8 cellular contexts compared by ENCODE assay signal in genomic region chr15:63474810-63475316, GRCh38. TPM values are rescaled to one million over a fixed set of nuclear protein-coding genes. Genes with fewer than 3 reads are reported as not detected.
DNase-seq lines count a peak whose midpoint lies in the region; ATAC-seq, FAIRE-seq and TF ChIP-seq lines count a peak whose summit lies in the region.

No MANE protein-coding gene starts in this region.

- no peak overlapping the region for H2AK5ac ChIP-seq in trophoblast cell (ENCODE audit: low read length)

- H2BK120ac ChIP-seq in trophoblast cell (ENCODE audit: insufficient read depth, low read length, poor library complexity), result no peak overlapping the region

- H3K23ac ChIP-seq in trophoblast cell (ENCODE audit: low read length), result no peak overlapping the region

- H2BK12ac ChIP-seq in trophoblast cell (ENCODE audit: low read length), result no peak overlapping the region

- no peak overlapping the region for H2BK5ac ChIP-seq in trophoblast cell (ENCODE audit: low read depth, low read length, poor library complexity)

- no peak overlapping the region for H3K18ac ChIP-seq in trophoblast cell (ENCODE audit: low read length)

- TF ChIP-seq EP300 in HepG2 (IDR thresholded peaks at IDR 0.05; ENCODE audit: low read depth in 2 of 2, low read length in 2 of 2) (no peak), HepG2 (CRISPR knock-in tag; IDR thresholded peaks at IDR 0.05; ENCODE audit: borderline replicate concordance) (no peak)

- H3K79me1 ChIP-seq in trophoblast cell (ENCODE audit: low read length), result no peaks in the 10 kb centered on the region

- no peak for FAIRE-seq in HepG2 (lab: Jason Lieb, UNC)

- peak overlapping the region in 10 of 11 experiments; percentile 37 to 97 (median 77); a peak in 19 of 22 replicates for H3K27ac ChIP-seq in BLaER1 treated with 17β-estradiol and CSF1 and Interleukin-3, amounts not matched to agents 10 nM and 100 nM
- H3K27ac ChIP-seq in OCI-LY3 (ENCODE audit: low read length) (peak overlapping the region; percentile 97), HepG2 (ENCODE audit: extremely low read length, insufficient read depth, low read length) (peak overlapping the region; percentile 90), trophoblast cell (ENCODE audit: low read depth, low read length) (no peak overlapping the region)

- CTCF ChIA-PET in HepG2 (lab: Yijun Ruan, JAX; ENCODE audit: low intra/inter-chr PET ratio, low total read pairs), result no interaction called here

- no peak overlapping the region for H4K8ac ChIP-seq in trophoblast cell (ENCODE audit: low read depth, low read length)

- H4K91ac ChIP-seq in trophoblast cell (ENCODE audit: low read depth, low read length), result no peak overlapping the region

- no peak for TF ChIP-seq POLR2A in HepG2 (IDR thresholded peaks at IDR 0.05; ENCODE audit: insufficient read depth in 1 of 2, low read depth in 2 of 2, low read length in 2 of 2)

- BruUV-seq in HepG2 (replicated peaks; lab: Mats Ljungman, UMichigan), result TSS peak; percentile 46

- TF ChIP-seq RAD21 in HepG2 (CRISPR knock-in tag; IDR thresholded peaks at IDR 0.05), result no peak

- no peak overlapping the region for H4K12ac ChIP-seq in trophoblast cell (ENCODE audit: low read depth, low read length)

- H3K79me2 ChIP-seq in OCI-LY3 (ENCODE audit: low read length), result no peaks in the 10 kb centered on the region
- H3K79me2 ChIP-seq in HepG2 (ENCODE audit: insufficient read depth, low read length), result no peaks in the 10 kb centered on the region
- H3K79me2 ChIP-seq in trophoblast cell (ENCODE audit: control insufficient read depth, insufficient read depth, low read length, poor library complexity), result no peaks in the 10 kb centered on the region

- no peak overlapping the region for H3K14ac ChIP-seq in trophoblast cell (ENCODE audit: low read length)

- in situ Hi-C loops in HepG2 (cut with HindIII; ENCODE audit: extremely low pct_ligation_motif_present, low pct_unique_long_range_greater_than_20kb), result no loop called here

- peak; percentile 60 for DNase-seq in HepG2 (ENCODE audit: low spot score)
- DNase-seq in NCI-H2107 treated with DMSO at 0.1 percent for 48 hours (lab: John Stamatoyannopoulos, UW; ENCODE audit: unreplicated experiment), result no peak
- DNase-seq in GM19240 (ENCODE audit: insufficient read length, low spot score), result no peak
- no peak for DNase-seq in trophoblast cell

- intact Hi-C loops in HepG2 (cut with micrococcal nuclease; ENCODE audit: unreplicated experiment), result loop anchor here (1.0 kb wide), 1 partner anchor 29 kb away; the partner anchor contains the start of gene USP3

- peaks cover 64 to 80% (median 73%) of the 10 kb centered on the region in 10 experiments for H3K4me1 ChIP-seq in BLaER1 treated with 17β-estradiol and CSF1 and Interleukin-3, amounts not matched to agents 10 nM and 100 nM
- H3K4me1 ChIP-seq in OCI-LY3 (ENCODE audit: low read length), result peaks cover 71% of the 10 kb centered on the region
- H3K4me1 ChIP-seq in HepG2 (ENCODE audit: insufficient read depth, low read length), result peaks cover 77% of the 10 kb centered on the region
- peaks cover 0 to 3% of the 10 kb centered on the region in 2 experiments for H3K4me1 ChIP-seq in trophoblast cell (ENCODE audit: control insufficient read depth in 1 of 2, insufficient read depth in 2 of 2, low read length in 2 of 2)

- no peak overlapping the region for H3K4ac ChIP-seq in trophoblast cell (ENCODE audit: low read depth, low read length)

- no peaks in the 10 kb centered on the region for H3K36me3 ChIP-seq in BLaER1 treated with 17β-estradiol and CSF1 and Interleukin-3, amounts not matched to agents 10 nM and 100 nM
- H3K36me3 ChIP-seq in OCI-LY3 (replicated peaks; ENCODE audit: low read depth, low read length) (no peaks in the 10 kb centered on the region), HepG2 (replicated peaks in 1 of 2; ENCODE audit: control insufficient read depth in 1 of 2, insufficient read depth in 2 of 2, low read length in 2 of 2) (no peaks in the 10 kb centered on the region), trophoblast cell (ENCODE audit: control insufficient read depth in 1 of 2, insufficient read depth in 2 of 2, low read length in 2 of 2) (no peaks in the 10 kb centered on the region)

- peak overlapping the region in 4 of 11 experiments; percentile 19 to 52 (median 30); a peak in 5 of 22 replicates for H3K9ac ChIP-seq in BLaER1 treated with 17β-estradiol and CSF1 and Interleukin-3, amounts not matched to agents 10 nM and 100 nM
- H3K9ac ChIP-seq in OCI-LY3 (ENCODE audit: low read length) (peak overlapping the region; percentile 95), HepG2 (ENCODE audit: insufficient read depth, low read depth, low read length) (peak overlapping the region; percentile 66), trophoblast cell (ENCODE audit: low read length) (no peak overlapping the region)

- H4K20me1 ChIP-seq in BLaER1 treated with 17β-estradiol and CSF1 and Interleukin-3, amounts not matched to agents 10 nM and 100 nM, result no peaks in the 10 kb centered on the region
- H4K20me1 ChIP-seq in OCI-LY3 (ENCODE audit: insufficient read depth, low read length) (no peaks in the 10 kb centered on the region), HepG2 (ENCODE audit: insufficient read depth, low read length) (no peaks in the 10 kb centered on the region)

- 23% methylated on average over 6 of the region's 9 CpGs for WGBS in HepG2 (ENCODE audit: low lambda C conversion rate)
- WGBS in trophoblast cell (ENCODE audit: extremely low coverage, insufficient coverage, insufficient read length), result no CpG with 5 or more reads among the region's 9 CpGs

- H3K4me3 ChIP-seq in BLaER1 treated with 17β-estradiol and CSF1 and Interleukin-3, amounts not matched to agents 10 nM and 100 nM, result no peak overlapping the region
- peak overlapping the region; percentile 71 for H3K4me3 ChIP-seq in OCI-LY3 (ENCODE audit: low read length)
- peak overlapping the region in 1 of 3 experiments; percentile 41; a peak in 2 of 6 replicates for H3K4me3 ChIP-seq in HepG2 (replicated peaks in 1 of 3; ENCODE audit: insufficient read depth in 1 of 3, low read depth in 2 of 3, low read length in 3 of 3)
- H3K4me3 ChIP-seq in trophoblast cell (ENCODE audit: low read depth, low read length), result no peak overlapping the region

- no peaks in the 10 kb centered on the region for H3K9me3 ChIP-seq in BLaER1 treated with 17β-estradiol and CSF1 and Interleukin-3, amounts not matched to agents 10 nM and 100 nM (replicated peaks in 1 of 11)
- H3K9me3 ChIP-seq in OCI-LY3 (ENCODE audit: insufficient read depth, low read length), result no peaks in the 10 kb centered on the region
- no peaks in the 10 kb centered on the region for H3K9me3 ChIP-seq in HepG2 (ENCODE audit: low read length)
- H3K9me3 ChIP-seq in trophoblast cell (ENCODE audit: insufficient read depth, low read depth, low read length), result no peaks in the 10 kb centered on the region

- TF ChIP-seq CTCF in OCI-LY3 (IDR thresholded peaks at IDR 0.05; ENCODE audit: low read depth, low read length) (no peak), HepG2 (CRISPR knock-in tag; IDR thresholded peaks at IDR 0.05) (no peak)

- no peak overlapping the region for H2AFZ ChIP-seq in OCI-LY3 (ENCODE audit: low read depth, low read length)
- H2AFZ ChIP-seq in HepG2 (ENCODE audit: low read length), result no peak overlapping the region
- H2AFZ ChIP-seq in trophoblast cell (ENCODE audit: insufficient read depth, low read length, poor library complexity), result no peak overlapping the region

- ATAC-seq in GM18870 (IDR thresholded peaks at IDR 0.05; ENCODE audit: unreplicated experiment), result peak; percentile 59
- peak; percentile 61 for ATAC-seq in HG03039 (IDR thresholded peaks at IDR 0.05; ENCODE audit: unreplicated experiment)
- ATAC-seq in HepG2, result peak; percentile 59

- POLR2A ChIA-PET in HepG2 (lab: Yijun Ruan, JAX), result interaction anchor here (0.7 to 5.0 kb wide), 5 partner anchors 9 to 595 kb away, joined by 3 to 82 read pairs (median 5); partner anchors contain the start of gene USP3

- H3K27me3 ChIP-seq in BLaER1 treated with 17β-estradiol and CSF1 and Interleukin-3, amounts not matched to agents 10 nM and 100 nM, result no peaks in the 10 kb centered on the region
- no peaks in the 10 kb centered on the region for H3K27me3 ChIP-seq in OCI-LY3 (ENCODE audit: low read depth, low read length)
- no peaks in the 10 kb centered on the region for H3K27me3 ChIP-seq in HepG2 (ENCODE audit: control insufficient read depth in 1 of 2, insufficient read depth in 2 of 2, low read length in 2 of 2)
- no peaks in the 10 kb centered on the region for H3K27me3 ChIP-seq in trophoblast cell (ENCODE audit: insufficient read depth, low read length)

- peak overlapping the region; percentile 70 to 97 (median 87) for H3K4me2 ChIP-seq in BLaER1 treated with 17β-estradiol and CSF1 and Interleukin-3, amounts not matched to agents 10 nM and 100 nM
- H3K4me2 ChIP-seq in OCI-LY3 (ENCODE audit: low read length) (peak overlapping the region; percentile 97), HepG2 (ENCODE audit: low read depth, low read length) (peak overlapping the region; percentile 68), trophoblast cell (ENCODE audit: low read length) (no peak overlapping the region)

RNA-seq across cellular contexts. Expression of gene USP3, which starts 29.5 kb away (rescaled TPM):
- 55.9 and 61.2 TPM in 2 replicates for total RNA-seq in HepG2 (2016; rRNA removed; fragmentation: Illumina TruSeq; extraction: Trizol)
- total RNA-seq in HepG2 (2016; cell fraction: cytosol; rRNA removed; fragmentation: Illumina TruSeq; extraction: Trizol; ENCODE audit: low read depth), result 201 and 217 TPM in 2 replicates
- total RNA-seq in HepG2 (2016; cell fraction: insoluble cytoplasmic fraction; rRNA removed; fragmentation: Illumina TruSeq; extraction: Trizol), result 52.9 and 64.6 TPM in 2 replicates
- total RNA-seq in HepG2 (2016; cell fraction: membrane; rRNA removed; fragmentation: Illumina TruSeq; extraction: Trizol), result 111 and 117 TPM in 2 replicates
- total RNA-seq in HepG2 (2016; cell fraction: nucleus; rRNA removed; fragmentation: Illumina TruSeq; extraction: Trizol), result 87.7 and 94.7 TPM in 2 replicates
- 14.3 and 16.0 TPM in 2 replicates for polyA plus RNA-seq in HepG2 (2011; rRNA removed)
- polyA plus RNA-seq in HepG2 (2011; cell fraction: cytosol; rRNA removed), result 10.3 and 13.3 TPM in 2 replicates
- 39.8 and 44.5 TPM in 2 replicates for polyA plus RNA-seq in HepG2 (2011; cell fraction: nucleus; rRNA removed)
- polyA plus RNA-seq in HepG2 (2012), result 36.2 and 40.8 TPM in 2 replicates
- 10.3 and 13.7 TPM in 2 replicates for polyA plus RNA-seq in HepG2 (2016; cell fraction: cytosol; fragmentation: Illumina TruSeq; extraction: Trizol; ENCODE audit: low read depth)
- polyA plus RNA-seq in HepG2 (2016; cell fraction: insoluble cytoplasmic fraction; fragmentation: Illumina TruSeq; extraction: Trizol; ENCODE audit: low read depth), result 42.1 and 42.7 TPM in 2 replicates
- polyA plus RNA-seq in HepG2 (2016; cell fraction: membrane; fragmentation: Illumina TruSeq; extraction: Trizol; ENCODE audit: low read depth), result 25.5 and 25.9 TPM in 2 replicates
- polyA plus RNA-seq in HepG2 (2016; cell fraction: nucleus; fragmentation: Illumina TruSeq; extraction: Trizol; ENCODE audit: insufficient read depth, low read depth), result 86.8 and 90.5 TPM in 2 replicates
- 30.9 and 34.8 TPM in 2 replicates for polyA minus RNA-seq in HepG2 (2011; rRNA and poly(A)+ RNA removed; ENCODE audit: low replicate concordance)
- polyA minus RNA-seq in HepG2 (2011; cell fraction: cytosol; rRNA and poly(A)+ RNA removed), result 30.4 and 30.9 TPM in 2 replicates
- polyA minus RNA-seq in HepG2 (2011; cell fraction: nucleus; rRNA and poly(A)+ RNA removed), result 88.7 and 110 TPM in 2 replicates
- polyA plus RNA-seq in trophoblast cell (2013), result 28.3 and 28.6 TPM in 2 replicates
